ENCODE assay signal across 1 cellular context in the genomic region with DNA sequence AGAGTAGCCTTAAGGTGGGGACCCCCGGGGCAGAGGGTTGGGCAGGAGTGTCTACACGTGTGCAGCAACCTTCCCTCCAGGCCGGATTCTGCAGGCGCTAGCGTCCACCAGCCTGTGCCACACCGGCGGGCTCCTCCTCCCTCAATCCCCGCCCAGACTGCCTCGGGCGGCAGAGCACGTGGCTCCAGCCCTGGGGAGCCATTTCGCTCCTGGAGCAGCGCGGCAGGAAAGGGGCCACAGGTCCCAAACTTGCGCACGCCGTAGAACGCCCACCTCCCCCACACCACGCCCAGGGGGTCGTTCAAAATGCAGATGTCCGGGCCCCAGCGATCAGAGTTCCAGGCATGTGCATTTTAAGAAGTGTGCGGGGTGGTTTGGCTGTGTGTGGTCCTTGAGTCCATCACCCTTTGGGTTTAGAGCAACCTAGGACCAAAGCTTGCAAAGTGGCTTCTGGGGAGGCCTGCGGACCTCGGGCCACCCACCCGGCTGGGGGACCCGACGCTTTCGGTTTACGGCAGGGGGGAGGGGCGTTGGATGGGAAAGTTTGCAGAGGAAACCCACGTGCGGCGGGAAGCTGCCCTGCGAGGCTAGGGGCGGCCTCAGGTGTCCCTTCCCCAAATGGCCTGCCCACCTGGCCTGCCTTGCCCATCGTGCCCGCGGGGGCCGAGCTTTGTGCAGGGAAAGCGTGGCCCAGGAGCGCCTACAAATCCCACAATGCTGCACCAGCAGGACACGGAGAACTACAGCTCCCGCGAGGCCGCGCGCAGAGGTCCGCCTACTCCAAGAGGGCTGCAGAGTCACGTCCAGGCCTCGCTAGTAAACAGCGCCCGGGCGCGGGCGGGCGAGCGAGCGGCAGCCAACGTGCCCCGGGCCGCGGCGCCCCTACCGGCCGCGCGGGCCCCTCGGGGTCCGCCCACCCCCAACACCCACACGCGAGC.
TF ChIP-seq lines count a peak whose summit lies in the region.

No MANE protein-coding gene starts in this region.

TF ChIP-seq in K562, 482 proteins besides CTCF, POLR2A, EP300 and RAD21 (continued from another document and continues in another):
- TF ChIP-seq ZNF318 (IDR thresholded peaks at IDR 0.05; ENCODE audit: borderline replicate concordance in 1 of 2, low read depth in 1 of 2) (no peak), POLR2AphosphoS5 (IDR thresholded peaks at IDR 0.05; ENCODE audit: control insufficient read depth, insufficient read depth, low read depth, low read length) (peak; percentile 42), MIER1 (IDR thresholded peaks at IDR 0.05; ENCODE audit: low read depth) (no peak), ZC3H8 (IDR thresholded peaks at IDR 0.05) (no peak), SRSF3 (IDR thresholded peaks at IDR 0.05; ENCODE audit: insufficient read depth, low read length) (peak; percentile 81; the same call in 1 of the 2 replicates), GTF2A2 (tag; IDR thresholded peaks at IDR 0.05) (no peak), CBFB (CRISPR knock-in tag; IDR thresholded peaks at IDR 0.05) (no peak; the same call in 1 of the 2 replicates), MCM5 (IDR thresholded peaks at IDR 0.05; ENCODE audit: low read depth) (no peak), ZBTB8A (IDR thresholded peaks at IDR 0.05; ENCODE audit: partially characterized antibody) (no peak), SREBF2 (CRISPR knock-in tag; IDR thresholded peaks at IDR 0.05) (no peak), E2F3 (CRISPR knock-in tag; IDR thresholded peaks at IDR 0.05) (no peak; the same call in 1 of the 2 replicates), CBX3 (IDR thresholded peaks at IDR 0.05; ENCODE audit: borderline replicate concordance in 1 of 2, low read length in 2 of 2) (no peak), ZNF23 (CRISPR knock-in tag; IDR thresholded peaks at IDR 0.05) (no peak), ZNF655 (CRISPR knock-in tag; IDR thresholded peaks at IDR 0.05) (no peak), CUX1 (CRISPR knock-in tag; IDR thresholded peaks at IDR 0.05) (no peak), ZNF232 (CRISPR knock-in tag; IDR thresholded peaks at IDR 0.05) (0 out of 2 replicates have a peak, but pooled peaks have one; percentile 67), LARP7 (IDR thresholded peaks at IDR 0.05) (no peak), SMAD1 (IDR thresholded peaks at IDR 0.05; ENCODE audit: low read depth, low read length, partially characterized antibody) (no peak), CHD2 (IDR thresholded peaks at IDR 0.05; ENCODE audit: low read depth, low read length) (peak; percentile 67; the same call in 1 of the 2 replicates), ARID2 (IDR thresholded peaks at IDR 0.05) (no peak), FOXA1 (IDR thresholded peaks at IDR 0.05; ENCODE audit: borderline replicate concordance) (no peak), ZNF785 (CRISPR knock-in tag; IDR thresholded peaks at IDR 0.05) (no peak), KHSRP (IDR thresholded peaks at IDR 0.05) (no peak), POLR2G (IDR thresholded peaks at IDR 0.05; ENCODE audit: low read depth, low read length) (peak; percentile 80), POU5F1 (IDR thresholded peaks at IDR 0.05; ENCODE audit: borderline replicate concordance, low read depth, low read length, partially characterized antibody) (peak; percentile 62), SIN3A (IDR thresholded peaks at IDR 0.05; ENCODE audit: borderline replicate concordance in 2 of 2, control insufficient read depth in 1 of 2, low read depth in 2 of 2, low read length in 2 of 2) (peak; percentile 61 to 84; a peak in 3 of 4 replicates), SNAPC5 (CRISPR knock-in tag; IDR thresholded peaks at IDR 0.05) (no peak), KDM1A (IDR thresholded peaks at IDR 0.05) (no peak; a peak in 1 of 4 replicates)
- TF ChIP-seq, protein P1, sequence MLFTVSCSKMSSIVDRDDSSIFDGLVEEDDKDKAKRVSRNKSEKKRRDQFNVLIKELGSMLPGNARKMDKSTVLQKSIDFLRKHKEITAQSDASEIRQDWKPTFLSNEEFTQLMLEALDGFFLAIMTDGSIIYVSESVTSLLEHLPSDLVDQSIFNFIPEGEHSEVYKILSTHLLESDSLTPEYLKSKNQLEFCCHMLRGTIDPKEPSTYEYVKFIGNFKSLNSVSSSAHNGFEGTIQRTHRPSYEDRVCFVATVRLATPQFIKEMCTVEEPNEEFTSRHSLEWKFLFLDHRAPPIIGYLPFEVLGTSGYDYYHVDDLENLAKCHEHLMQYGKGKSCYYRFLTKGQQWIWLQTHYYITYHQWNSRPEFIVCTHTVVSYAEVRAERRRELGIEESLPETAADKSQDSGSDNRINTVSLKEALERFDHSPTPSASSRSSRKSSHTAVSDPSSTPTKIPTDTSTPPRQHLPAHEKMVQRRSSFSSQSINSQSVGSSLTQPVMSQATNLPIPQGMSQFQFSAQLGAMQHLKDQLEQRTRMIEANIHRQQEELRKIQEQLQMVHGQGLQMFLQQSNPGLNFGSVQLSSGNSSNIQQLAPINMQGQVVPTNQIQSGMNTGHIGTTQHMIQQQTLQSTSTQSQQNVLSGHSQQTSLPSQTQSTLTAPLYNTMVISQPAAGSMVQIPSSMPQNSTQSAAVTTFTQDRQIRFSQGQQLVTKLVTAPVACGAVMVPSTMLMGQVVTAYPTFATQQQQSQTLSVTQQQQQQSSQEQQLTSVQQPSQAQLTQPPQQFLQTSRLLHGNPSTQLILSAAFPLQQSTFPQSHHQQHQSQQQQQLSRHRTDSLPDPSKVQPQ (CRISPR knock-in tag; IDR thresholded peaks at IDR 0.05; ENCODE audit: borderline replicate concordance): no peak
- TF ChIP-seq, protein P2, sequence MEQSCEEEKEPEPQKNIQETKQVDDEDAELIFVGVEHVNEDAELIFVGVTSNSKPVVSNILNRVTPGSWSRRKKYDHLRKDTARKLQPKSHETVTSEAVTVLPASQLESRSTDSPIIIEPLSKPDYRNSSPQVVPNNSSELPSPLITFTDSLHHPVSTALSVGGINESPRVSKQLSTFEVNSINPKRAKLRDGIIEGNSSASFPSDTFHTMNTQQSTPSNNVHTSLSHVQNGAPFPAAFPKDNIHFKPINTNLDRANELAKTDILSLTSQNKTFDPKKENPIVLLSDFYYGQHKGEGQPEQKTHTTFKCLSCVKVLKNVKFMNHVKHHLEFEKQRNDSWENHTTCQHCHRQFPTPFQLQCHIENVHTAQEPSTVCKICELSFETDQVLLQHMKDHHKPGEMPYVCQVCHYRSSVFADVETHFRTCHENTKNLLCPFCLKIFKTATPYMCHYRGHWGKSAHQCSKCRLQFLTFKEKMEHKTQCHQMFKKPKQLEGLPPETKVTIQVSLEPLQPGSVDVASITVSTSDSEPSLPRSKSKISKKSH (CRISPR knock-in tag; IDR thresholded peaks at IDR 0.05): no peak
- TF ChIP-seq, protein P3, sequence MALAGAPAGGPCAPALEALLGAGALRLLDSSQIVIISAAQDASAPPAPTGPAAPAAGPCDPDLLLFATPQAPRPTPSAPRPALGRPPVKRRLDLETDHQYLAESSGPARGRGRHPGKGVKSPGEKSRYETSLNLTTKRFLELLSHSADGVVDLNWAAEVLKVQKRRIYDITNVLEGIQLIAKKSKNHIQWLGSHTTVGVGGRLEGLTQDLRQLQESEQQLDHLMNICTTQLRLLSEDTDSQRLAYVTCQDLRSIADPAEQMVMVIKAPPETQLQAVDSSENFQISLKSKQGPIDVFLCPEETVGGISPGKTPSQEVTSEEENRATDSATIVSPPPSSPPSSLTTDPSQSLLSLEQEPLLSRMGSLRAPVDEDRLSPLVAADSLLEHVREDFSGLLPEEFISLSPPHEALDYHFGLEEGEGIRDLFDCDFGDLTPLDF (CRISPR knock-in tag; IDR thresholded peaks at IDR 0.05): no peak
- TF ChIP-seq, protein P4, sequence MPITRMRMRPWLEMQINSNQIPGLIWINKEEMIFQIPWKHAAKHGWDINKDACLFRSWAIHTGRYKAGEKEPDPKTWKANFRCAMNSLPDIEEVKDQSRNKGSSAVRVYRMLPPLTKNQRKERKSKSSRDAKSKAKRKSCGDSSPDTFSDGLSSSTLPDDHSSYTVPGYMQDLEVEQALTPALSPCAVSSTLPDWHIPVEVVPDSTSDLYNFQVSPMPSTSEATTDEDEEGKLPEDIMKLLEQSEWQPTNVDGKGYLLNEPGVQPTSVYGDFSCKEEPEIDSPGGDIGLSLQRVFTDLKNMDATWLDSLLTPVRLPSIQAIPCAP (CRISPR knock-in tag; IDR thresholded peaks at IDR 0.05; ENCODE audit: borderline replicate concordance): no peak
